Comparison of ENCODE assay signal across 14 cellular contexts in the genomic region with DNA sequence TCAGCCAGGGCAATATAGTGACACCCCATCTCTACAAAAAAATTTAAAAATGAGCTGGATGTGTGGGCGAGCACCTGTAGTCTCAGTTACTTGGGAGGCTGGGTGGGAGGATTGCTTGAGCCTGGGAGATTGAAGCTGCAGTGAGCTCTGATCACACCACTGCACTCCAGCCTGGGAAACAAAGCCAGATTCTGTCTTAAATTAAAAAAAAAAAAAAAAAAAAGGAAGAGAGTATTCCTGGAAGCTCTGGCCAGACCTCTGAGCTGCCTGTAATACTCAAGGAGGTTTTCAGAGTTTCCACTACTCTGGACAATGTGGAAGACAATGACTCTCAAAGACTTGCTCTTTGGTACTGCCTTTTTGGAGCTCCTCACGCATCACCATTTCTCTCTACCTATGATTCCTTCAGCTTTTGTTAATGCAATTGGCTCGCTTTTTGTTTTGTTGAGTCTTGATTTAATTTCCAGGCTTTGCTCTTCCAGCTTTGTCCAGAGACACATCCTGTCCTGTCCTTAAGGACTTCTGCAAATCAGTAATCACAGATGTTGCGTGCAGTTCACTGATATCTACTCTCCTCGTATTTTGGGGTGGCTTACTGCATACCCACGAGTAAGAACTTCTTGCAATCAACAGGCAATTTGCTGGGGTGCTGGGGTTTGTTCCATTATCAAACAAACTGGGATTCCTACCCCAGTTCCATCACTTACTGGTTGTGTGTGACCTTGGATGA. TPM values are rescaled to one million over a fixed set of nuclear protein-coding genes. Genes with fewer than 3 reads are reported as not detected.
A peak's percentile ranks its signal among the peaks of the same experiment; 100 is the strongest.
DNase-seq lines count a peak whose midpoint lies in the region; ATAC-seq and TF ChIP-seq lines count a peak whose summit lies in the region.
"Had no signal": no experiment of that assay in that cellular context is flagged by ENCODE, and none has a peak within 500 bp of the region (broad histone marks: within the 10 kb centered on the region; RNA-seq: fewer than 3 reads in every experiment).

No MANE protein-coding gene starts in this region.

- DNase-seq in heart right ventricle, result no peak
- DNase-seq in psoas muscle, result no peak
- no peak for DNase-seq in amniotic stem cell (lab: John Stamatoyannopoulos, UW)
- no peak for DNase-seq in stimulated activated CD4-positive, alpha-beta T cell treated with anti-CD3 and anti-CD28 coated beads, Interleukin-4, amount 100 ng/mL, for 24 hours
- DNase-seq in RKO (ENCODE audit: low spot score), result no peak
- DNase-seq: activated effector memory CD4-positive, alpha-beta T cell treated with Interleukin-2 at 50 U/mL for 16 hours; effector CD4-positive, alpha-beta T cell; MV-4-11; natural killer cell; SHP77 had no signal

- H3K4me1 ChIP-seq in BLaER1 treated with 17β-estradiol and CSF1 and Interleukin-3, amounts not matched to agents 10 nM and 100 nM, result peaks cover 71 to 93% (median 81%) of the 10 kb centered on the region in 10 experiments
- peaks cover 9 to 86% (median 70%) of the 10 kb centered on the region in 9 donors for H3K4me1 ChIP-seq in heart right ventricle
- H3K4me1 ChIP-seq in psoas muscle, result peaks cover 20% of the 10 kb centered on the region

- 46 to 62% methylated on average over 6 of the region's 6 CpGs for WGBS in heart right ventricle, 2 donors
- 60 to 65% (median 60%) methylated on average over 6 of the region's 6 CpGs for WGBS in psoas muscle, 3 donors

- peak overlapping the region; percentile 23 to 75 (median 56) for H3K4me2 ChIP-seq in BLaER1 treated with 17β-estradiol and CSF1 and Interleukin-3, amounts not matched to agents 10 nM and 100 nM

- peak overlapping the region in 4 of 11 experiments; percentile 10 to 53 (median 15); a peak in 4 of 22 replicates for H3K27ac ChIP-seq in BLaER1 treated with 17β-estradiol and CSF1 and Interleukin-3, amounts not matched to agents 10 nM and 100 nM
- H3K27ac ChIP-seq in heart right ventricle, result peak overlapping the region; percentile 59 to 91 (median 80)
- peak overlapping the region; percentile 53 for H3K27ac ChIP-seq in psoas muscle

- no peaks in the 10 kb centered on the region for H3K9me3 ChIP-seq in BLaER1 treated with 17β-estradiol and CSF1 and Interleukin-3, amounts not matched to agents 10 nM and 100 nM (replicated peaks in 1 of 11)
- H3K9me3 ChIP-seq in heart right ventricle (no peaks in the 10 kb centered on the region), psoas muscle (no peaks in the 10 kb centered on the region)

- no peaks in the 10 kb centered on the region for H3K27me3 ChIP-seq in BLaER1 treated with 17β-estradiol and CSF1 and Interleukin-3, amounts not matched to agents 10 nM and 100 nM
- H3K27me3 ChIP-seq in heart right ventricle, result no peaks in the 10 kb centered on the region
- no peaks in the 10 kb centered on the region for H3K27me3 ChIP-seq in psoas muscle (ENCODE audit: insufficient read depth in 3 of 3, low read length in 2 of 3)

- ATAC-seq in SK-N-SH treated with all-trans-retinoic acid at 6 μM for 48 hours, result peak; percentile 77
- peak; percentile 73 to 79 (median 75) for ATAC-seq in heart right ventricle
- ATAC-seq in psoas muscle, result peak in 2 of 4 donors; percentile 43 to 52
- no peak for ATAC-seq in HG03521 (IDR thresholded peaks at IDR 0.05; ENCODE audit: unreplicated experiment)
- ATAC-seq: HCT116, natural killer cell had no signal

- intact Hi-C loops in heart right ventricle (cut with DNase I), result no loop called here
- intact Hi-C loops in psoas muscle (cut with DNase I), result no loop called here

- peaks cover 4 to 45% (median 24%) of the 10 kb centered on the region in 11 experiments; a peak in 17 of 22 replicates for H3K36me3 ChIP-seq in BLaER1 treated with 17β-estradiol and CSF1 and Interleukin-3, amounts not matched to agents 10 nM and 100 nM
- H3K36me3 ChIP-seq in heart right ventricle (peaks cover 0 to 19% (median 0%) of the 10 kb centered on the region in 9 donors), psoas muscle (ENCODE audit: insufficient read depth in 1 of 2, low read depth in 1 of 2) (no peaks in the 10 kb centered on the region)

- no peak for TF ChIP-seq CTCF in heart right ventricle (IDR thresholded peaks at IDR 0.05)
- no peak for TF ChIP-seq CTCF in psoas muscle (IDR thresholded peaks at IDR 0.05)

- peaks cover 0 to 31% (median 14%) of the 10 kb centered on the region in 11 experiments; a peak in 13 of 22 replicates for H4K20me1 ChIP-seq in BLaER1 treated with 17β-estradiol and CSF1 and Interleukin-3, amounts not matched to agents 10 nM and 100 nM

- peak overlapping the region in 5 of 11 experiments; percentile 0 to 57 (median 22); a peak in 4 of 22 replicates for H3K9ac ChIP-seq in BLaER1 treated with 17β-estradiol and CSF1 and Interleukin-3, amounts not matched to agents 10 nM and 100 nM

- no peak overlapping the region for H3K4me3 ChIP-seq in BLaER1 treated with 17β-estradiol and CSF1 and Interleukin-3, amounts not matched to agents 10 nM and 100 nM
- H3K4me3 ChIP-seq in heart right ventricle, result no peak overlapping the region
- H3K4me3 ChIP-seq in psoas muscle, result no peak overlapping the region

TF ChIP-seq in SK-N-SH treated with all-trans-retinoic acid at 6 μM for 48 hours, 23 proteins besides CTCF, POLR2A, EP300 and RAD21:
- TF ChIP-seq, protein P1, sequence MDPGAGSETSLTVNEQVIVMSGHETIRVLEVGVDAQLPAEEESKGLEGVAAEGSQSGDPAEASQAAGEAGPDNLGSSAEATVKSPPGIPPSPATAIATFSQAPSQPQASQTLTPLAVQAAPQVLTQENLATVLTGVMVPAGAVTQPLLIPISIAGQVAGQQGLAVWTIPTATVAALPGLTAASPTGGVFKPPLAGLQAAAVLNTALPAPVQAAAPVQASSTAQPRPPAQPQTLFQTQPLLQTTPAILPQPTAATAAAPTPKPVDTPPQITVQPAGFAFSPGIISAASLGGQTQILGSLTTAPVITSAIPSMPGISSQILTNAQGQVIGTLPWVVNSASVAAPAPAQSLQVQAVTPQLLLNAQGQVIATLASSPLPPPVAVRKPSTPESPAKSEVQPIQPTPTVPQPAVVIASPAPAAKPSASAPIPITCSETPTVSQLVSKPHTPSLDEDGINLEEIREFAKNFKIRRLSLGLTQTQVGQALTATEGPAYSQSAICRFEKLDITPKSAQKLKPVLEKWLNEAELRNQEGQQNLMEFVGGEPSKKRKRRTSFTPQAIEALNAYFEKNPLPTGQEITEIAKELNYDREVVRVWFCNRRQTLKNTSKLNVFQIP (CRISPR knock-in tag; IDR thresholded peaks at IDR 0.05; ENCODE audit: borderline replicate concordance, low read depth), result no peak
- no peak for TF ChIP-seq CSDC2 (CRISPR knock-in tag; IDR thresholded peaks at IDR 0.05)
- TF ChIP-seq, protein P2, sequence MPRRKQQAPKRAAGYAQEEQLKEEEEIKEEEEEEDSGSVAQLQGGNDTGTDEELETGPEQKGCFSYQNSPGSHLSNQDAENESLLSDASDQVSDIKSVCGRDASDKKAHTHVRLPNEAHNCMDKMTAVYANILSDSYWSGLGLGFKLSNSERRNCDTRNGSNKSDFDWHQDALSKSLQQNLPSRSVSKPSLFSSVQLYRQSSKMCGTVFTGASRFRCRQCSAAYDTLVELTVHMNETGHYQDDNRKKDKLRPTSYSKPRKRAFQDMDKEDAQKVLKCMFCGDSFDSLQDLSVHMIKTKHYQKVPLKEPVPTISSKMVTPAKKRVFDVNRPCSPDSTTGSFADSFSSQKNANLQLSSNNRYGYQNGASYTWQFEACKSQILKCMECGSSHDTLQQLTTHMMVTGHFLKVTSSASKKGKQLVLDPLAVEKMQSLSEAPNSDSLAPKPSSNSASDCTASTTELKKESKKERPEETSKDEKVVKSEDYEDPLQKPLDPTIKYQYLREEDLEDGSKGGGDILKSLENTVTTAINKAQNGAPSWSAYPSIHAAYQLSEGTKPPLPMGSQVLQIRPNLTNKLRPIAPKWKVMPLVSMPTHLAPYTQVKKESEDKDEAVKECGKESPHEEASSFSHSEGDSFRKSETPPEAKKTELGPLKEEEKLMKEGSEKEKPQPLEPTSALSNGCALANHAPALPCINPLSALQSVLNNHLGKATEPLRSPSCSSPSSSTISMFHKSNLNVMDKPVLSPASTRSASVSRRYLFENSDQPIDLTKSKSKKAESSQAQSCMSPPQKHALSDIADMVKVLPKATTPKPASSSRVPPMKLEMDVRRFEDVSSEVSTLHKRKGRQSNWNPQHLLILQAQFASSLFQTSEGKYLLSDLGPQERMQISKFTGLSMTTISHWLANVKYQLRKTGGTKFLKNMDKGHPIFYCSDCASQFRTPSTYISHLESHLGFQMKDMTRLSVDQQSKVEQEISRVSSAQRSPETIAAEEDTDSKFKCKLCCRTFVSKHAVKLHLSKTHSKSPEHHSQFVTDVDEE (CRISPR knock-in tag; IDR thresholded peaks at IDR 0.05), result 0 out of 2 replicates have a peak, but pooled peaks have one; percentile 21

RNA-seq across cellular contexts. Expression of a gene that starts 10.8 kb away (rescaled TPM):
- total RNA-seq in heart right ventricle, result 10 to 100 TPM; 39.6 to 58.4 (median 45.1) TPM
- 10 to 100 TPM in 1 of 2 donors, 1 to 10 TPM in 1; 7.0 to 15.7 TPM for polyA plus RNA-seq in heart right ventricle
- total RNA-seq in psoas muscle, result 10 to 100 TPM; 36.4 to 47.9 (median 45.7) TPM
- polyA plus RNA-seq in psoas muscle, result 10 to 100 TPM in 2 of 3 donors, 1 to 10 TPM in 1; 5.8 to 26.8 (median 11.7) TPM

RNA-seq across cellular contexts. Expression of a gene that starts 12.9 kb away (rescaled TPM):
- total RNA-seq in heart right ventricle (1 to 10 TPM in 1 of 10 donors, under 1 TPM in 7, not detected in 2; 0.29 to 1.2 (median 0.51) TPM), psoas muscle (under 1 TPM in 3 of 4 donors, not detected in 1; 0.13 to 0.56 (median 0.22) TPM)
- polyA plus RNA-seq in heart right ventricle (1 to 10 TPM in 1 of 2 donors, under 1 TPM in 1; 0.17 to 1.5 TPM), psoas muscle (under 1 TPM; 0.05 to 0.77 (median 0.14) TPM)
